In genomic region chr6:33391278-33392167, GRCh38 we compare ENCODE assay signal across 8 cellular contexts. TPM values are rescaled to one million over a fixed set of nuclear protein-coding genes. Genes with fewer than 3 reads are reported as not detected.
DNase-seq lines count a peak whose midpoint lies in the region; ATAC-seq, FAIRE-seq and TF ChIP-seq lines count a peak whose summit lies in the region.

A gene with protein sequence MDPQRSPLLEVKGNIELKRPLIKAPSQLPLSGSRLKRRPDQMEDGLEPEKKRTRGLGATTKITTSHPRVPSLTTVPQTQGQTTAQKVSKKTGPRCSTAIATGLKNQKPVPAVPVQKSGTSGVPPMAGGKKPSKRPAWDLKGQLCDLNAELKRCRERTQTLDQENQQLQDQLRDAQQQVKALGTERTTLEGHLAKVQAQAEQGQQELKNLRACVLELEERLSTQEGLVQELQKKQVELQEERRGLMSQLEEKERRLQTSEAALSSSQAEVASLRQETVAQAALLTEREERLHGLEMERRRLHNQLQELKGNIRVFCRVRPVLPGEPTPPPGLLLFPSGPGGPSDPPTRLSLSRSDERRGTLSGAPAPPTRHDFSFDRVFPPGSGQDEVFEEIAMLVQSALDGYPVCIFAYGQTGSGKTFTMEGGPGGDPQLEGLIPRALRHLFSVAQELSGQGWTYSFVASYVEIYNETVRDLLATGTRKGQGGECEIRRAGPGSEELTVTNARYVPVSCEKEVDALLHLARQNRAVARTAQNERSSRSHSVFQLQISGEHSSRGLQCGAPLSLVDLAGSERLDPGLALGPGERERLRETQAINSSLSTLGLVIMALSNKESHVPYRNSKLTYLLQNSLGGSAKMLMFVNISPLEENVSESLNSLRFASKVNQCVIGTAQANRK (plus strand): TSS chr6:33391823. CDS start chr6:33391986, 163 bp downstream.

- BruUV-seq in endothelial cell of umbilical vein (replicated peaks; lab: Mats Ljungman, UMichigan): TSS peak; percentile 55

- H3K9me3 ChIP-seq in OCI-LY3 (ENCODE audit: insufficient read depth, low read length) (no peaks in the 10 kb centered on the region), endothelial cell of umbilical vein (replicated peaks; ENCODE audit: control insufficient read depth, insufficient read depth, low read length) (no peaks in the 10 kb centered on the region)

- H3K9ac ChIP-seq in OCI-LY3 (ENCODE audit: low read length) (peak within 1 kb of the TSS; percentile 95), endothelial cell of umbilical vein (replicated peaks; ENCODE audit: extremely low read depth, insufficient read depth, low read length) (peak within 1 kb of the TSS; percentile 55)

- H4K20me1 ChIP-seq in OCI-LY3 (ENCODE audit: insufficient read depth, low read length): peaks cover 12% of the 10 kb centered on the region
- no peaks in the 10 kb centered on the region for H4K20me1 ChIP-seq in endothelial cell of umbilical vein (replicated peaks; ENCODE audit: control insufficient read depth, extremely low read depth, insufficient read depth, low read length)

- H3K4me1 ChIP-seq in OCI-LY3 (ENCODE audit: low read length): peaks cover 29% of the 10 kb centered on the region
- H3K4me1 ChIP-seq in endothelial cell of umbilical vein (ENCODE audit: control insufficient read depth, extremely low read depth, insufficient read depth, low read length): peaks cover 26% of the 10 kb centered on the region

- peak; percentile 99 for FAIRE-seq in endothelial cell of umbilical vein (lab: Jason Lieb, UNC)

- H3K27me3 ChIP-seq in OCI-LY3 (ENCODE audit: low read depth, low read length) (no peaks in the 10 kb centered on the region), endothelial cell of umbilical vein (ENCODE audit: control insufficient read depth in 2 of 2, insufficient read depth in 2 of 2, low read length in 2 of 2) (no peaks in the 10 kb centered on the region)

- H3K36me3 ChIP-seq in OCI-LY3 (replicated peaks; ENCODE audit: low read depth, low read length): peaks cover 16% of the 10 kb centered on the region
- peaks cover 0 to 2% of the 10 kb centered on the region in 2 experiments for H3K36me3 ChIP-seq in endothelial cell of umbilical vein (ENCODE audit: control insufficient read depth in 2 of 2, extremely low read depth in 1 of 2, insufficient read depth in 2 of 2, low read length in 2 of 2)

- dilution Hi-C loops in endothelial cell of umbilical vein (cut with MboI; ENCODE audit: extremely low pct_ligation_motif_present, low sequenced_read_pairs): no loop called here

- intact Hi-C loops in endothelial cell of umbilical vein (cut with micrococcal nuclease): loop anchor here (1.0 to 5.0 kb wide), 5 partner anchors 19 to 101 kb away; partner anchors contain the start of gene ZBTB9

- H3K27ac ChIP-seq in OCI-LY3 (ENCODE audit: low read length) (peak within 1 kb of the TSS; percentile 85), endothelial cell of umbilical vein (ENCODE audit: insufficient read depth, low read depth, low read length) (peak within 1 kb of the TSS; percentile 57)

- CTCF ChIA-PET in endothelial cell of umbilical vein (lab: Charles Lee): interaction anchor here (0.7 to 2.0 kb wide), 6 partner anchors 16 to 188 kb away, joined by 3 to 15 read pairs (median 4); partner anchors contain the start of genes BAK1 and ZBTB9

- H2AFZ ChIP-seq in OCI-LY3 (ENCODE audit: low read depth, low read length): peak within 1 kb of the TSS; percentile 79
- peak within 1 kb of the TSS; percentile 91 for H2AFZ ChIP-seq in endothelial cell of umbilical vein (ENCODE audit: low read depth, low read length)

- no peaks in the 10 kb centered on the region for H3K9me1 ChIP-seq in endothelial cell of umbilical vein (replicated peaks; ENCODE audit: control insufficient read depth, extremely low read depth, insufficient read depth, low read length)

- ATAC-seq in GM21447 (IDR thresholded peaks at IDR 0.05; ENCODE audit: unreplicated experiment): peak; percentile 84

- peak within 1 kb of the TSS; percentile 92 for H3K4me2 ChIP-seq in OCI-LY3 (ENCODE audit: low read length)
- peak within 1 kb of the TSS; percentile 64 for H3K4me2 ChIP-seq in endothelial cell of umbilical vein (ENCODE audit: insufficient read depth, low read length)

- H3K79me2 ChIP-seq in OCI-LY3 (ENCODE audit: low read length): peaks cover 48% of the 10 kb centered on the region
- H3K79me2 ChIP-seq in endothelial cell of umbilical vein (ENCODE audit: control insufficient read depth, insufficient read depth, low read length): peaks cover 48% of the 10 kb centered on the region

- H3K4me3 ChIP-seq in OCI-LY3 (ENCODE audit: low read length): peak within 1 kb of the TSS; percentile 100
- peak within 1 kb of the TSS; percentile 73 to 85 (median 84) for H3K4me3 ChIP-seq in endothelial cell of umbilical vein (replicated peaks in 1 of 3; ENCODE audit: insufficient read depth in 1 of 3, low read depth in 1 of 3, low read length in 3 of 3)

- peak; percentile 28 for TF ChIP-seq POLR2A in endothelial cell of umbilical vein (IDR thresholded peaks at IDR 0.05; ENCODE audit: low read depth, low read length)

- TF ChIP-seq CTCF in OCI-LY3 (IDR thresholded peaks at IDR 0.05; ENCODE audit: low read depth, low read length) (peak; percentile 65), endothelial cell of umbilical vein (IDR thresholded peaks at IDR 0.05; ENCODE audit: extremely low read depth in 1 of 2, insufficient read depth in 1 of 2, low read depth in 1 of 2, low read length in 2 of 2) (peak; percentile 98 to 99)

- DNase-seq in DMS 273 (lab: John Stamatoyannopoulos, UW; ENCODE audit: unreplicated experiment) (peak; percentile 100), HuH-7 (ENCODE audit: low spot score) (peak; percentile 82), activated T-cell treated with anti-CD3 and anti-CD28 coated beads for 1 hour (ENCODE audit: low read depth) (peak; percentile 98), endothelial cell of umbilical vein (ENCODE audit: low read depth, low spot score) (peak; percentile 100), middle frontal gyrus (ENCODE audit: extremely low spot score, low spot score) (peak; percentile 100)
- DNase-seq in stimulated activated CD8-positive, alpha-beta memory T cell treated with anti-CD3 and anti-CD28 coated beads, Interleukin-4, amount 100 ng/mL, for 1 hour (ENCODE audit: low read depth in 2 of 2, low spot score in 1 of 2): peak; percentile 97 to 99

- POLR2A ChIA-PET in endothelial cell of umbilical vein (lab: Charles Lee): no interaction called here

TF ChIP-seq in endothelial cell of umbilical vein, 7 proteins besides CTCF, POLR2A, EP300 and RAD21:
- TF ChIP-seq, protein P1, sequence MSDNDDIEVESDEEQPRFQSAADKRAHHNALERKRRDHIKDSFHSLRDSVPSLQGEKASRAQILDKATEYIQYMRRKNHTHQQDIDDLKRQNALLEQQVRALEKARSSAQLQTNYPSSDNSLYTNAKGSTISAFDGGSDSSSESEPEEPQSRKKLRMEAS (IDR thresholded peaks at IDR 0.05; ENCODE audit: insufficient read depth, insufficient read length): peak; percentile 74
- TF ChIP-seq POLR2AphosphoS5 (IDR thresholded peaks at IDR 0.05; ENCODE audit: insufficient read depth, low read depth, low read length): no peak

RNA-seq across cellular contexts. Expression of the gene that starts here (rescaled TPM):
- total RNA-seq in endothelial cell of umbilical vein: 63.4 and 65.9 TPM in 2 replicates
- polyA plus RNA-seq in endothelial cell of umbilical vein: 38.5 and 39.3 TPM in 2 replicates
- polyA plus RNA-seq in endothelial cell of umbilical vein (2011; cell fraction: cytosol; rRNA removed): 46.2 and 46.6 TPM in 2 replicates
- polyA plus RNA-seq in endothelial cell of umbilical vein (2011; cell fraction: nucleus; rRNA removed): 63.0 and 83.1 TPM in 2 replicates
- polyA plus RNA-seq in endothelial cell of umbilical vein (2012): 15.2 and 30.1 TPM in 2 replicates
- polyA minus RNA-seq in endothelial cell of umbilical vein: 40.6 and 41.9 TPM in 2 replicates
- 33.3 TPM for polyA minus RNA-seq in endothelial cell of umbilical vein (2011; cell fraction: cytosol; rRNA and poly(A)+ RNA removed)
- polyA minus RNA-seq in endothelial cell of umbilical vein (2011; cell fraction: nucleus; rRNA and poly(A)+ RNA removed): 36.4 and 42.0 TPM in 2 replicates

Comparison
In these comparisons a context has a peak if more than half of its experiments do, and no peak if none do; other contexts are left out.
1. Peak in every context shown above with its lines: DNase-seq, ATAC-seq, H3K4me3 ChIP-seq and H3K27ac ChIP-seq.